In genomic region chr17:19239544-19239943, GRCh38 we compare ENCODE assay signal across 1 cellular context.
TF ChIP-seq lines count a peak whose summit lies in the region.

No MANE protein-coding gene starts in this region.

TF ChIP-seq in WTC11, 78 proteins besides CTCF, POLR2A, EP300 and RAD21 (continued from another document):
- no peak for TF ChIP-seq IRF2 (CRISPR knock-in tag; IDR thresholded peaks at IDR 0.05; ENCODE audit: borderline replicate concordance, low read depth)
TF ChIP-seq in WTC11: peak in this region for 0.
